In the genomic region with DNA sequence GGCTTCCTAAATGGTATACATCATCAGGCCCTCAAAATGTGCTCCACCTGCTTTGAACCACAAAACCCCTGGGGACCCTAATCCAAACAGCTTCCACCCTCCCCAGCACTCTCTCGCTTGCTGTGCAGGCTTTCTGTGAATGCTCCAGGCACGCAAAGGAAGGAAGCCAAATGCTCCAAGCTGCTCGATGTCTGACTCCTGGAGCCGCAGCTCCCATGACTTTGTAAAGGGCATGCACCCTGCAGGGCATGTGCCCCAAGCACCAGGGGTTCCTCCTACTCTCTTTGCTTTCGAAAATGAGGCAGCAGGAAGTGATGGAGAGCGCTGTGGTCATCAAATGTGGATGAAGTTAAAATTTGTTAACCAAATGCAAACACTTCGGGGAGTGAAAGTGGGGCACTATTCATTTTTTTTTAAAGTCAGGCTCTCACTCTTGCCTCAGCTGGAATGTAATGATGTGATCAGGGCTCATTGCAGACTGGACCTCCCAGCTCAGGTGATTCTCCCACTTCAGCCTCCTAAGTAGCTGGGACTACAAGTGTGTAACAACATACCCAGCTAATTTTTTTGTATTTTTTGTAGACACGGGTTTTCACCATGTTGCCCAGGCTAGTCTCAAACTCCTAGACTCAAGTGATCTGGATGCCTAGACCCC, we compare ENCODE assay signal across 8 cellular contexts.
DNase-seq lines count a peak whose midpoint lies in the region; ATAC-seq and TF ChIP-seq lines count a peak whose summit lies in the region.
"Not testable (repeated sequence)": the region's sequence is repeated elsewhere in the genome, so short reads cannot be mapped to it uniquely, and the experiment has no call there.

No MANE protein-coding gene starts in this region.

- H3K9me3 ChIP-seq in BLaER1 treated with 17β-estradiol and CSF1 and Interleukin-3, amounts not matched to agents 10 nM and 100 nM (replicated peaks in 1 of 11); SK-N-MC (ENCODE audit: low read depth, low read length); lower lobe of right lung: not testable (repeated sequence)

- H3K27ac Mint-ChIP-seq in chondrocyte (ENCODE audit: unreplicated experiment), result peak overlapping the region; percentile 81

- H3K27me3 Mint-ChIP-seq in chondrocyte (ENCODE audit: low read depth), result not testable (repeated sequence)

- not testable (repeated sequence) for H3K9ac ChIP-seq in BLaER1 treated with 17β-estradiol and CSF1 and Interleukin-3, amounts not matched to agents 10 nM and 100 nM; SK-N-MC (ENCODE audit: insufficient read length)

- not testable (repeated sequence) for H3K36me3 ChIP-seq in BLaER1 treated with 17β-estradiol and CSF1 and Interleukin-3, amounts not matched to agents 10 nM and 100 nM; SK-N-MC (ENCODE audit: insufficient read depth, low read length); lower lobe of right lung

- peaks cover 10% of the 10 kb centered on the region for H3K4me1 Mint-ChIP-seq in chondrocyte (ENCODE audit: low read depth)

- peak overlapping the region; percentile 44 for H3K4me3 Mint-ChIP-seq in chondrocyte (ENCODE audit: unreplicated experiment)

- not testable (repeated sequence) for H3K4me3 ChIP-seq in BLaER1 treated with 17β-estradiol and CSF1 and Interleukin-3, amounts not matched to agents 10 nM and 100 nM; SK-N-MC; lower lobe of right lung

- not testable (repeated sequence) for H3K27me3 ChIP-seq in BLaER1 treated with 17β-estradiol and CSF1 and Interleukin-3, amounts not matched to agents 10 nM and 100 nM; lower lobe of right lung (ENCODE audit: low read depth)

- TF ChIP-seq CTCF in chondrocyte (IDR thresholded peaks at IDR 0.05); lower lobe of right lung (IDR thresholded peaks at IDR 0.05): not testable (repeated sequence)

- not testable (repeated sequence) for H3K27ac ChIP-seq in BLaER1 treated with 17β-estradiol and CSF1 and Interleukin-3, amounts not matched to agents 10 nM and 100 nM; SK-N-MC; lower lobe of right lung

- not testable (repeated sequence) for H3K36me3 Mint-ChIP-seq in chondrocyte (ENCODE audit: low read depth)

- intact Hi-C loops in lower lobe of right lung (cut with DNase I), result not testable (repeated sequence)

- peak; percentile 73 for ATAC-seq in GM18520 (IDR thresholded peaks at IDR 0.05; ENCODE audit: unreplicated experiment)
- ATAC-seq in GM21723 (IDR thresholded peaks at IDR 0.05; ENCODE audit: unreplicated experiment), result peak; percentile 91
- peak; percentile 95 for ATAC-seq in HG03135 (IDR thresholded peaks at IDR 0.05; ENCODE audit: unreplicated experiment)
- peak; percentile 72 to 81 for ATAC-seq in lower lobe of right lung

- H4K20me1 ChIP-seq in BLaER1 treated with 17β-estradiol and CSF1 and Interleukin-3, amounts not matched to agents 10 nM and 100 nM, result not testable (repeated sequence)

- DNase-seq in NCI-H1436 (lab: John Stamatoyannopoulos, UW) (peak; percentile 94), SK-N-MC (ENCODE audit: low read depth, low spot score) (peak; percentile 69)
- not testable (repeated sequence) for DNase-seq in chondrocyte (ENCODE audit: low spot score); lower lobe of right lung

- peaks cover 11 to 23% (median 13%) of the 10 kb centered on the region in 10 experiments for H3K4me1 ChIP-seq in BLaER1 treated with 17β-estradiol and CSF1 and Interleukin-3, amounts not matched to agents 10 nM and 100 nM
- H3K4me1 ChIP-seq in lower lobe of right lung, result not testable (repeated sequence)

- H3K9me3 Mint-ChIP-seq in chondrocyte (ENCODE audit: low read depth), result not testable (repeated sequence)

- H3K4me2 ChIP-seq in BLaER1 treated with 17β-estradiol and CSF1 and Interleukin-3, amounts not matched to agents 10 nM and 100 nM, result peak overlapping the region; percentile 49 to 70 (median 59)
